In genomic region chr12:13170892-13171490, GRCh38 we compare ENCODE assay signal across 22 cellular contexts. TPM values are rescaled to one million over a fixed set of nuclear protein-coding genes. Genes with fewer than 3 reads are reported as not detected.
DNase-seq lines count a peak whose midpoint lies in the region; ATAC-seq and TF ChIP-seq lines count a peak whose summit lies in the region.
"Had no signal": no experiment of that assay in that cellular context is flagged by ENCODE, and none has a peak within 500 bp of the region (broad histone marks: within the 10 kb centered on the region; RNA-seq: fewer than 3 reads in every experiment).

No MANE protein-coding gene starts in this region.

- H3K4me3 ChIP-seq in SK-N-SH (ENCODE audit: low read depth in 2 of 2, low read length in 1 of 2) (no peak overlapping the region), SJSA1 (no peak overlapping the region), lung (no peak overlapping the region), suprapubic skin (no peak overlapping the region), gastrocnemius medialis (no peak overlapping the region), heart left ventricle (no peak overlapping the region)
- H3K4me3 ChIP-seq: BLaER1, GM12878, uterus had no signal

- H3K9ac ChIP-seq in SK-N-SH = no peak overlapping the region; the same call in 1 of the 2 replicates
- H3K9ac ChIP-seq: BLaER1 had no signal

- H3K36me3 ChIP-seq in SK-N-SH (replicated peaks in 1 of 2; ENCODE audit: control insufficient read depth in 1 of 2, insufficient read depth in 2 of 2, low read length in 1 of 2) (no peaks in the 10 kb centered on the region), SJSA1 (no peaks in the 10 kb centered on the region), lung (ENCODE audit: control insufficient read depth in 2 of 2, insufficient read depth in 2 of 2, low read length in 2 of 2) (no peaks in the 10 kb centered on the region), suprapubic skin (no peaks in the 10 kb centered on the region), gastrocnemius medialis (no peaks in the 10 kb centered on the region), heart left ventricle (no peaks in the 10 kb centered on the region)
- H3K36me3 ChIP-seq: BLaER1, neutrophil, uterus had no signal

- TF ChIP-seq EP300 in SK-N-SH (IDR thresholded peaks at IDR 0.05; ENCODE audit: borderline replicate concordance in 1 of 2, low read depth in 1 of 2, low read length in 1 of 2) (no peak), suprapubic skin (IDR thresholded peaks at IDR 0.05) (no peak)

- TF ChIP-seq POLR2A in suprapubic skin (IDR thresholded peaks at IDR 0.05) = no peak
- TF ChIP-seq POLR2A in gastrocnemius medialis (IDR thresholded peaks at IDR 0.05) = no peak
- TF ChIP-seq POLR2A in heart left ventricle (IDR thresholded peaks at IDR 0.05) = no peak

- H3K27me3 ChIP-seq in SK-N-SH (ENCODE audit: insufficient read depth) (no peaks in the 10 kb centered on the region), SJSA1 (replicated peaks) (no peaks in the 10 kb centered on the region), lung (ENCODE audit: control insufficient read depth, insufficient read depth) (no peaks in the 10 kb centered on the region), suprapubic skin (no peaks in the 10 kb centered on the region), gastrocnemius medialis (peaks cover 0 to 5% (median 0%) of the 10 kb centered on the region in 3 donors), heart left ventricle (no peaks in the 10 kb centered on the region)
- H3K27me3 ChIP-seq: BLaER1, neutrophil, uterus had no signal

- no peaks in the 10 kb centered on the region for H3K9me2 ChIP-seq in SK-N-SH

- CTCF ChIA-PET in SK-N-SH (lab: Yijun Ruan, JAX) = no interaction called here

- POLR2A ChIA-PET in SK-N-SH (lab: Yijun Ruan, JAX) = no interaction called here

- in situ Hi-C loops in gastrocnemius medialis (cut with MboI; ENCODE audit: low sequenced_read_pairs in 4 of 4) = no loop called here

- peak overlapping the region; percentile 57 for H2AFZ ChIP-seq in SK-N-SH (ENCODE audit: low read depth)

- TF ChIP-seq CTCF in SK-N-SH (IDR thresholded peaks at IDR 0.05) (no peak), lung (IDR thresholded peaks at IDR 0.05; ENCODE audit: control extremely low read depth, extremely low read depth) (no peak), suprapubic skin (IDR thresholded peaks at IDR 0.05) (no peak), gastrocnemius medialis (IDR thresholded peaks at IDR 0.05 in 4 of 5, conservative IDR thresholded peaks at IDR 0.05 in 1 of 5) (no peak), heart left ventricle (IDR thresholded peaks at IDR 0.05) (no peak)

- H3K9me3 ChIP-seq in SK-N-SH (no peaks in the 10 kb centered on the region), SJSA1 (replicated peaks) (no peaks in the 10 kb centered on the region), lung (ENCODE audit: control insufficient read depth in 2 of 2, insufficient read depth in 1 of 2, low read length in 1 of 2) (peaks cover 0 to 6% of the 10 kb centered on the region in 2 donors), suprapubic skin (no peaks in the 10 kb centered on the region), gastrocnemius medialis (no peaks in the 10 kb centered on the region), heart left ventricle (peaks cover 0 to 5% (median 0%) of the 10 kb centered on the region in 12 donors)
- H3K9me3 ChIP-seq: neutrophil, uterus had no signal

- peak overlapping the region; percentile 37; the same call in 1 of the 2 replicates for H3K4me2 ChIP-seq in SK-N-SH
- H3K4me2 ChIP-seq: BLaER1 had no signal

- peaks cover 19% of the 10 kb centered on the region for H3F3A ChIP-seq in SK-N-SH (replicated peaks; ENCODE audit: insufficient read depth)

- H3K4me1 ChIP-seq in SK-N-SH (ENCODE audit: control insufficient read depth in 1 of 2, insufficient read depth in 2 of 2, low read depth in 1 of 2, low read length in 1 of 2) = peaks cover 0 to 42% of the 10 kb centered on the region in 2 experiments; a peak in 3 of 4 replicates
- peaks cover 56% of the 10 kb centered on the region for H3K4me1 ChIP-seq in SJSA1 (replicated peaks)
- H3K4me1 ChIP-seq in lung (ENCODE audit: control insufficient read depth in 2 of 2, insufficient read depth in 2 of 2, low read length in 2 of 2) = peaks cover 0 to 5% of the 10 kb centered on the region in 2 donors
- peaks cover 82% of the 10 kb centered on the region for H3K4me1 ChIP-seq in suprapubic skin
- H3K4me1 ChIP-seq in gastrocnemius medialis = peaks cover 0 to 3% of the 10 kb centered on the region in 2 donors
- H3K4me1 ChIP-seq in heart left ventricle = peaks cover 0 to 24% (median 4%) of the 10 kb centered on the region in 12 donors
- H3K4me1 ChIP-seq: uterus had no signal

- peak overlapping the region in 1 of 2 experiments; percentile 84; a peak in 2 of 4 replicates for H3K27ac ChIP-seq in SK-N-SH (ENCODE audit: low read depth in 2 of 2, low read length in 1 of 2)
- peak overlapping the region; percentile 74 for H3K27ac ChIP-seq in SJSA1
- no peak overlapping the region for H3K27ac ChIP-seq in lung (ENCODE audit: low read depth in 1 of 2, low read length in 1 of 2)
- peak overlapping the region; percentile 8 for H3K27ac ChIP-seq in suprapubic skin
- peak overlapping the region in 1 of 4 donors; percentile 10 for H3K27ac ChIP-seq in gastrocnemius medialis
- peak overlapping the region in 2 of 12 donors; percentile 9 to 36 for H3K27ac ChIP-seq in heart left ventricle
- H3K27ac ChIP-seq: 22Rv1, BLaER1, neutrophil, uterus had no signal

- 74% methylated on average over 4 of the region's 4 CpGs for WGBS in SK-N-SH (ENCODE audit: low lambda C conversion rate)
- 86 to 90% methylated on average over 4 of the region's 4 CpGs for WGBS in lung, 2 donors
- WGBS in suprapubic skin = 70% methylated on average over 4 of the region's 4 CpGs
- WGBS in heart left ventricle, 4 donors = 84 to 96% (median 94%) methylated on average over 4 of the region's 4 CpGs

- no peak for TF ChIP-seq RAD21 in SK-N-SH (IDR thresholded peaks at IDR 0.05; ENCODE audit: low read length)

- no peaks in the 10 kb centered on the region for H4K20me1 ChIP-seq in SK-N-SH (ENCODE audit: insufficient read depth)
- H4K20me1 ChIP-seq: BLaER1 had no signal

- no peaks in the 10 kb centered on the region for H3K79me2 ChIP-seq in SK-N-SH (ENCODE audit: insufficient read depth)

- DNase-seq in SK-N-SH = no peak
- DNase-seq in SJSA1 (ENCODE audit: low read depth in 1 of 2, low spot score in 2 of 2) = no peak
- DNase-seq in lung (ENCODE audit: low spot score) = peak; percentile 10
- DNase-seq in suprapubic skin (ENCODE audit: low spot score in 2 of 2) = no peak
- DNase-seq in H4 (ENCODE audit: low spot score) = no peak
- no peak for DNase-seq in gastrocnemius medialis
- DNase-seq in heart left ventricle = no peak
- DNase-seq: activated CD8-positive, alpha-beta memory T cell treated with anti-CD3 and anti-CD28 coated beads, Interleukin-2, amount 10 ng/mL, durations not matched to agents 7 days and 5 days; activated naive CD8-positive, alpha-beta T cell treated with anti-CD3 and anti-CD28 coated beads for 36 hours; effector memory CD8-positive, alpha-beta T cell; GF-D8; H7; Kasumi-1; NCI-H1092 treated with DMSO at 0.1 percent for 48 hours; NCI-H2081 treated with DMSO at 0.1 percent for 48 hours; NCI-H510A; uterus had no signal

- no peak for ATAC-seq in SK-N-SH treated with all-trans-retinoic acid at 6 μM for 48 hours
- ATAC-seq in lung (ENCODE audit: insufficient read depth, low FRiP score) = no peak
- ATAC-seq in gastrocnemius medialis = no peak
- no peak for ATAC-seq in heart left ventricle
- ATAC-seq: activated CD8-positive, alpha-beta memory T cell treated with anti-CD3 and anti-CD28 coated beads, Interleukin-2, amount 10 ng/mL, durations not matched to agents 7 days and 5 days; effector memory CD8-positive, alpha-beta T cell; GM12878 had no signal

- intact Hi-C loops in gastrocnemius medialis (cut with DNase I; ENCODE audit: low total_unique reads) = no loop called here
- intact Hi-C loops in heart left ventricle (cut with DNase I) = no loop called here

TF ChIP-seq in SK-N-SH, 30 proteins besides CTCF, POLR2A, EP300 and RAD21 (continues in another document):
- TF ChIP-seq CHD2 (IDR thresholded peaks at IDR 0.05; ENCODE audit: low read length, partially characterized antibody) = no peak
- TF ChIP-seq PBX3 (IDR thresholded peaks at IDR 0.05) = no peak
- no peak for TF ChIP-seq SIN3A (IDR thresholded peaks at IDR 0.05; ENCODE audit: borderline replicate concordance, low read depth, low read length)

TF ChIP-seq in SK-N-SH treated with all-trans-retinoic acid at 6 μM for 48 hours, 23 proteins besides CTCF, POLR2A, EP300 and RAD21 (continues in another document):
- TF ChIP-seq POU6F1 (CRISPR knock-in tag; IDR thresholded peaks at IDR 0.05; ENCODE audit: borderline replicate concordance, low read depth) = no peak

RNA-seq across cellular contexts. Expression of gene EMP1, which starts 25.5 kb away (rescaled TPM):
- polyA plus RNA-seq in SK-N-SH (2012; rRNA removed) (67.4 and 111 TPM in 2 replicates), lung (100 to 1,000 TPM in 1 of 2 donors, 10 to 100 TPM in 1; 91.7 to 243 TPM), heart left ventricle (10 to 100 TPM; 16.4 to 83.0 TPM)
- 53.2 and 70.1 TPM in 2 replicates for polyA plus RNA-seq in SK-N-SH (2012; cell fraction: cytosol; rRNA removed)
- polyA plus RNA-seq in SK-N-SH (2012; cell fraction: nucleus; rRNA removed) = 77.6 and 144 TPM in 2 replicates
- total RNA-seq in SJSA1 (2014; rRNA removed; shearing (Covaris generic)) = 45.2 and 159 TPM in 2 replicates
- total RNA-seq in lung (100 to 1,000 TPM in 1 of 2 donors, 10 to 100 TPM in 1; 67.5 to 348 TPM), suprapubic skin (1,000 to 10,000 TPM in 2 of 4 donors, 100 to 1,000 TPM in 2; 569 to 2,226 (median 1,259) TPM), gastrocnemius medialis (100 to 1,000 TPM in 1 of 4 donors, 10 to 100 TPM in 3; 33.5 to 111 (median 73.6) TPM), heart left ventricle (100 to 1,000 TPM in 6 of 9 donors, 10 to 100 TPM in 3; 67.9 to 281 (median 175) TPM)
- total RNA-seq in H4 (2014; rRNA removed; shearing (Covaris generic)) = 44.5 and 97.8 TPM in 2 replicates

Comparison
In these comparisons a context has a peak if more than half of its experiments do, and no peak if none do; other contexts are left out.
1. H3K27ac ChIP-seq: peak in SJSA1 (single experiment) and suprapubic skin (single experiment); none in lung (0 of 2).